Comparison of ENCODE assay signal across 8 cellular contexts in genomic region chr10:124155781-124156401, GRCh38.
DNase-seq lines count a peak whose midpoint lies in the region; ATAC-seq lines count a peak whose summit lies in the region.

No MANE protein-coding gene starts in this region.

- in situ Hi-C loops in Caki2 (cut with HindIII; ENCODE audit: low pct_unique_long_range_greater_than_20kb, low sequenced_read_pairs): no loop called here

- no peak for ATAC-seq in stimulated activated naive CD8-positive, alpha-beta T cell treated with anti-CD3 and anti-CD28 coated beads, Interleukin-15, Interleukin-2, amounts not matched to agents 100 U/mL and 50 U/mL, for 24 hours
- no peak for ATAC-seq in GM19467 (IDR thresholded peaks at IDR 0.05; ENCODE audit: unreplicated experiment)

- intact Hi-C loops in posterior vena cava (cut with DNase I): no loop called here

- DNase-seq in Caki2 (ENCODE audit: low read depth) (peak; percentile 63), astrocyte of the hippocampus (ENCODE audit: low read depth, low spot score) (peak; percentile 85), iris pigment epithelial cell (ENCODE audit: low read depth) (peak; percentile 14), posterior vena cava (ENCODE audit: low spot score) (peak; percentile 67), inferior parietal cortex (ENCODE audit: extremely low spot score) (no peak), SHP77 treated with DMSO at 0.1 percent for 48 hours (lab: John Stamatoyannopoulos, UW) (no peak)
- no peak for DNase-seq in stimulated activated naive CD8-positive, alpha-beta T cell treated with anti-CD3 and anti-CD28 coated beads, Interleukin-15, Interleukin-2, amounts not matched to agents 100 U/mL and 50 U/mL, for 24 hours

Comparison
In these comparisons a context has a peak if more than half of its experiments do, and no peak if none do; other contexts are left out.
1. DNase-seq: peak in Caki2 (single experiment), astrocyte of the hippocampus (single experiment), iris pigment epithelial cell (single experiment) and posterior vena cava (single experiment); none in stimulated activated naive CD8-positive, alpha-beta T cell treated with anti-CD3 and anti-CD28 coated beads, Interleukin-15, Interleukin-2, amounts not matched to agents 100 U/mL and 50 U/mL, for 24 hours (single experiment), inferior parietal cortex (single experiment) and SHP77 treated with DMSO at 0.1 percent for 48 hours (single experiment).